18 cellular contexts compared by ENCODE assay signal in the genomic region with DNA sequence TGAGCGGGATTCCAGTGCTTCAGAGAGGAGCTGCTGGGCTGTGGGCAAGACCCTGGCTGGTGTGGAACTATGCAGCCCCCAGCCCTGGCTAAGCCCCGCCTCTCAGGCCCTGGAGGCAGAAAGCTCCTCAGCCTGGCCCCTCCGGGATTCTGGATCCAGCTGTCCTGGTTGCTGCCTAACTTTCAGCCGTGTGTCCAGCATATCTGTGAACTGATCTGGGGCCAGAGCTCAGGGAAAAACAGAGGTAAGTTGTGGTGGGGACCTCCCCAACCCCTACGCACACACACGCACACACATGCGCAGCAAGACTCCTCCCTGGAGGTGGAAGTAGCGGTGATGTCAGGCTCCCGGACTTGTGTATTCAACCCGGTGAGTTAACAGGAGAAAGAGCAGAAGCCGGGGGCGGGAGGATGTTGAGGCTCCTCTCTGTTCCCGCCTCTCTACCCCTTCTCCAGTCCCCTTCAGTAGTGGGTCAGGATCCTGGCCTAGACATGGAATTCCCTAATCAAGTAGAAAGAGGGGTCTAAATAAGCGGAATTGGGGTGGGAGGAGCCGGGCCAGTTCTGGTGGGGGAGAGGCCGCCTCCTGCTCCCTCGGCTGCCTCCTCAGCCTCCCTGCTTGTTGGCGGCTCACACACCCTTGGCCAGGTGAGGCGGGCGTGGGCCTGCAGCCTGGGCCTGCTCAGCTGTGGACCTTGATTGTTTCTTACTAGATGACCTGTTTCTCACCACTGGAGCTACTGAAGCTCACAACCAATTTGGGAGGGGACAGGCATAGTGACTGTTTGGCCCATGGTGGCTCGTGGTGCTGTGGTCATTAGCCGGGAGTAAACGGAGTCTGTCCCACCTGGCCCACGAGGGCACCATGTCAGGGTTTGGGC. TPM values are rescaled to one million over a fixed set of nuclear protein-coding genes. Genes with fewer than 3 reads are reported as not detected.
A peak's percentile ranks its signal among the peaks of the same experiment; 100 is the strongest.
DNase-seq lines count a peak whose midpoint lies in the region; ATAC-seq and TF ChIP-seq lines count a peak whose summit lies in the region.
"Had no signal": no experiment of that assay in that cellular context is flagged by ENCODE, and none has a peak within 500 bp of the region (broad histone marks: within the 10 kb centered on the region; RNA-seq: fewer than 3 reads in every experiment).

No MANE protein-coding gene starts in this region.

- no peak for ATAC-seq in activated T-cell treated with anti-CD3 and anti-CD28 coated beads, Interleukin-2, amount 50 U/mL, for 4 hours
- peak; percentile 11 for ATAC-seq in foreskin keratinocyte

- H3K27ac ChIP-seq in foreskin keratinocyte: no peak overlapping the region
- H3K27ac ChIP-seq: epithelial cell of prostate, thoracic aorta had no signal

- no peaks in the 10 kb centered on the region for H3K36me3 ChIP-seq in NT2/D1 (ENCODE audit: insufficient read depth, insufficient read length, low read length)
- H3K36me3 ChIP-seq: thoracic aorta had no signal

- H3K9me3 ChIP-seq in NT2/D1 (ENCODE audit: insufficient read depth, low read length): no peaks in the 10 kb centered on the region
- H3K9me3 ChIP-seq: thoracic aorta had no signal

- H3K4me1 ChIP-seq in NT2/D1 (ENCODE audit: insufficient read depth, insufficient read length) (peaks cover 14% of the 10 kb centered on the region), foreskin keratinocyte (no peaks in the 10 kb centered on the region)

- no peak for TF ChIP-seq CTCF in foreskin keratinocyte (conservative IDR thresholded peaks at IDR 0.05)
- no peak for TF ChIP-seq CTCF in progenitor cell of endocrine pancreas (IDR thresholded peaks at IDR 0.05; ENCODE audit: unreplicated experiment)
- no peak for TF ChIP-seq CTCF in foreskin fibroblast (IDR thresholded peaks at IDR 0.05; ENCODE audit: low read depth, low read length)

- no peaks in the 10 kb centered on the region for H3K9me3 Mint-ChIP-seq in activated T-cell treated with anti-CD3 and anti-CD28 coated beads, Interleukin-2, amount 50 U/mL, for 4 hours
- no peaks in the 10 kb centered on the region for H3K9me3 Mint-ChIP-seq in progenitor cell of endocrine pancreas (ENCODE audit: low read depth)

- H3K36me3 Mint-ChIP-seq in activated T-cell treated with anti-CD3 and anti-CD28 coated beads, Interleukin-2, amount 50 U/mL, for 4 hours (ENCODE audit: insufficient read depth): no peaks in the 10 kb centered on the region
- H3K36me3 Mint-ChIP-seq in progenitor cell of endocrine pancreas (ENCODE audit: insufficient read depth): no peaks in the 10 kb centered on the region

- H3K27me3 Mint-ChIP-seq in activated T-cell treated with anti-CD3 and anti-CD28 coated beads, Interleukin-2, amount 50 U/mL, for 4 hours (ENCODE audit: low read depth): peaks cover 5% of the 10 kb centered on the region
- peaks cover 42% of the 10 kb centered on the region for H3K27me3 Mint-ChIP-seq in progenitor cell of endocrine pancreas

- H3K4me3 ChIP-seq in NT2/D1 (ENCODE audit: insufficient read length, low read depth) (peak overlapping the region; percentile 25), foreskin fibroblast (ENCODE audit: low read depth in 1 of 2, low read length in 2 of 2) (no peak overlapping the region)
- H3K4me3 ChIP-seq: thoracic aorta had no signal

- H3K4me1 Mint-ChIP-seq in activated T-cell treated with anti-CD3 and anti-CD28 coated beads, Interleukin-2, amount 50 U/mL, for 4 hours (ENCODE audit: low read depth): peaks cover 2% of the 10 kb centered on the region
- peaks cover 4% of the 10 kb centered on the region for H3K4me1 Mint-ChIP-seq in progenitor cell of endocrine pancreas (ENCODE audit: low read depth)

- peak overlapping the region; percentile 36 for H3K9ac ChIP-seq in NT2/D1 (ENCODE audit: insufficient read length, low read depth)

- H3K27me3 ChIP-seq in NT2/D1 (ENCODE audit: insufficient read depth, insufficient read length) (no peaks in the 10 kb centered on the region), foreskin keratinocyte (peaks cover 27% of the 10 kb centered on the region)

- peak overlapping the region; percentile 5 for H3K4me3 Mint-ChIP-seq in activated T-cell treated with anti-CD3 and anti-CD28 coated beads, Interleukin-2, amount 50 U/mL, for 4 hours
- peak overlapping the region; percentile 55 for H3K4me3 Mint-ChIP-seq in progenitor cell of endocrine pancreas (ENCODE audit: low read depth)

- no peak for DNase-seq in activated T-cell treated with anti-CD3 and anti-CD28 coated beads, Interleukin-2, amount 50 U/mL, for 4 hours
- DNase-seq in activated T-cell treated with anti-CD3 and anti-CD28 coated beads for 4 hours (no peak), NT2/D1 (ENCODE audit: low read depth, low spot score) (no peak), foreskin keratinocyte (no peak), progenitor cell of endocrine pancreas (ENCODE audit: low spot score, unreplicated experiment) (no peak), foreskin fibroblast (no peak), posterior cingulate gyrus (no peak)
- no peak for DNase-seq in effector CD4-positive, alpha-beta T cell
- DNase-seq: amygdala, COR-L47, GF-D8, NCI-H1436 treated with DMSO at 0.1 percent for 48 hours, NCI-H345 had no signal

- intact Hi-C loops in posterior cingulate gyrus (cut with DNase I): no loop called here

- H3K27ac Mint-ChIP-seq in progenitor cell of endocrine pancreas: no peak overlapping the region

RNA-seq across cellular contexts. Expression of a gene that starts 33.4 kb away (rescaled TPM):
- not detected for total RNA-seq in activated T-cell treated with anti-CD3 and anti-CD28 coated beads, Interleukin-2, amount 50 U/mL, for 4 hours
- not detected in 2 replicates for total RNA-seq in foreskin keratinocyte
- polyA plus RNA-seq in foreskin keratinocyte: 0.06 TPM in 1 of 2 replicates, not detected in the other
- total RNA-seq in progenitor cell of endocrine pancreas: 4.0 and 7.0 TPM in 2 replicates
- total RNA-seq: SK-MEL-5 had no signal

RNA-seq across cellular contexts. Expression of a gene that starts 34.3 kb away (rescaled TPM):
- total RNA-seq in activated T-cell treated with anti-CD3 and anti-CD28 coated beads, Interleukin-2, amount 50 U/mL, for 4 hours: under 1 TPM in 1 of 3 donors, not detected in 2; 0.11 TPM
- not detected in 2 replicates for total RNA-seq in foreskin keratinocyte
- polyA plus RNA-seq in foreskin keratinocyte: not detected in 2 replicates
- not detected in 2 replicates for total RNA-seq in progenitor cell of endocrine pancreas
- total RNA-seq: chondrocyte, LHCN-M2, SK-MEL-5 had no signal
